ENCODE assay signal across 2 cellular contexts in genomic region chr1:223199094-223199647, GRCh38.
TF ChIP-seq lines count a peak whose summit lies in the region.

No MANE protein-coding gene starts in this region.

TF ChIP-seq in GM12878, 131 proteins besides CTCF, POLR2A, EP300 and RAD21:
- no peak for TF ChIP-seq GATAD2B (conservative IDR thresholded peaks at IDR 0.05; ENCODE audit: low read depth)
- 0 out of 2 replicates have a peak, but pooled peaks have one; percentile 26 for TF ChIP-seq NBN (IDR thresholded peaks at IDR 0.05)

TF ChIP-seq in HepG2, 621 proteins besides CTCF, POLR2A, EP300 and RAD21:
- TF ChIP-seq RBM39 (IDR thresholded peaks at IDR 0.05; ENCODE audit: low read depth, low read length, poor library complexity, severe bottlenecking) = no peak
- TF ChIP-seq BHLHE40 (IDR thresholded peaks at IDR 0.05; ENCODE audit: low read length) = no peak
- TF ChIP-seq ZNF207 (IDR thresholded peaks at IDR 0.05; ENCODE audit: borderline replicate concordance) = no peak
- no peak for TF ChIP-seq RCOR2 (CRISPR knock-in tag; IDR thresholded peaks at IDR 0.05)
- TF ChIP-seq ZNF101 (CRISPR knock-in tag; IDR thresholded peaks at IDR 0.05; ENCODE audit: borderline replicate concordance, low read depth) = no peak
- no peak for TF ChIP-seq ZKSCAN1 (IDR thresholded peaks at IDR 0.05; ENCODE audit: low read length)
- TF ChIP-seq ZNF34 (CRISPR knock-in tag; IDR thresholded peaks at IDR 0.05; ENCODE audit: borderline replicate concordance) = no peak
- TF ChIP-seq, protein P1, sequence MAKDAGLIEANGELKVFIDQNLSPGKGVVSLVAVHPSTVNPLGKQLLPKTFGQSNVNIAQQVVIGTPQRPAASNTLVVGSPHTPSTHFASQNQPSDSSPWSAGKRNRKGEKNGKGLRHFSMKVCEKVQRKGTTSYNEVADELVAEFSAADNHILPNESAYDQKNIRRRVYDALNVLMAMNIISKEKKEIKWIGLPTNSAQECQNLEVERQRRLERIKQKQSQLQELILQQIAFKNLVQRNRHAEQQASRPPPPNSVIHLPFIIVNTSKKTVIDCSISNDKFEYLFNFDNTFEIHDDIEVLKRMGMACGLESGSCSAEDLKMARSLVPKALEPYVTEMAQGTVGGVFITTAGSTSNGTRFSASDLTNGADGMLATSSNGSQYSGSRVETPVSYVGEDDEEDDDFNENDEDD (CRISPR knock-in tag; IDR thresholded peaks at IDR 0.05; ENCODE audit: borderline replicate concordance) = no peak
- TF ChIP-seq NFIC (IDR thresholded peaks at IDR 0.05; ENCODE audit: low read length) = no peak
- no peak for TF ChIP-seq ZNF496 (CRISPR knock-in tag; IDR thresholded peaks at IDR 0.05; ENCODE audit: insufficient replicate concordance)
- TF ChIP-seq KAT7 (CRISPR knock-in tag; IDR thresholded peaks at IDR 0.05; ENCODE audit: borderline replicate concordance) = no peak
